1 cellular context compared by ENCODE assay signal in genomic region chr9:94706922-94707321, GRCh38.
A peak's percentile ranks its signal among the peaks of the same experiment; 100 is the strongest.
TF ChIP-seq lines count a peak whose summit lies in the region.

No MANE protein-coding gene starts in this region.

TF ChIP-seq in HepG2, 621 proteins besides CTCF, POLR2A, EP300 and RAD21 (continued from another document and continues in another):
- TF ChIP-seq GMEB2 (CRISPR knock-in tag; IDR thresholded peaks at IDR 0.05; ENCODE audit: low read depth) (no peak), ARID4A (CRISPR knock-in tag; IDR thresholded peaks at IDR 0.05; ENCODE audit: borderline replicate concordance) (no peak), RFX3 (CRISPR knock-in tag; IDR thresholded peaks at IDR 0.05) (no peak), PAXIP1 (CRISPR knock-in tag; conservative IDR thresholded peaks at IDR 0.05) (peak; percentile 75), NKX3-1 (CRISPR knock-in tag; IDR thresholded peaks at IDR 0.05) (no peak), KLF12 (CRISPR knock-in tag; IDR thresholded peaks at IDR 0.05; ENCODE audit: borderline replicate concordance) (no peak), ZNF567 (CRISPR knock-in tag; IDR thresholded peaks at IDR 0.05; ENCODE audit: borderline replicate concordance) (no peak), PAX8 (CRISPR knock-in tag; IDR thresholded peaks at IDR 0.05; ENCODE audit: borderline replicate concordance) (no peak), ZNF446 (CRISPR knock-in tag; IDR thresholded peaks at IDR 0.05) (no peak), ZFP41 (CRISPR knock-in tag; IDR thresholded peaks at IDR 0.05; ENCODE audit: borderline replicate concordance) (no peak), ZNF207 (IDR thresholded peaks at IDR 0.05; ENCODE audit: borderline replicate concordance) (no peak), ZNF350 (CRISPR knock-in tag; IDR thresholded peaks at IDR 0.05; ENCODE audit: borderline replicate concordance, low read depth) (no peak), YEATS4 (CRISPR knock-in tag; IDR thresholded peaks at IDR 0.05; ENCODE audit: borderline replicate concordance) (no peak), ZNF878 (CRISPR knock-in tag; IDR thresholded peaks at IDR 0.05) (no peak), EED (CRISPR knock-in tag; IDR thresholded peaks at IDR 0.05) (no peak), PTBP1 (IDR thresholded peaks at IDR 0.05; ENCODE audit: low read depth, low read length, poor library complexity, severe bottlenecking) (no peak), ZC3H4 (CRISPR knock-in tag; IDR thresholded peaks at IDR 0.05; ENCODE audit: borderline replicate concordance) (no peak), ARID3A (IDR thresholded peaks at IDR 0.05; ENCODE audit: low read depth, low read length) (no peak), ELF1 (CRISPR knock-in tag; IDR thresholded peaks at IDR 0.05) (no peak), ZSCAN9 (CRISPR knock-in tag; IDR thresholded peaks at IDR 0.05; ENCODE audit: borderline replicate concordance) (no peak), TCF7L2 (IDR thresholded peaks at IDR 0.05; ENCODE audit: low read depth, low read length) (no peak), KDM1A (CRISPR knock-in tag; IDR thresholded peaks at IDR 0.05) (no peak), SOX5 (CRISPR knock-in tag; IDR thresholded peaks at IDR 0.05; ENCODE audit: borderline replicate concordance) (peak; percentile 52; the same call in 1 of the 2 replicates), ZNF839 (CRISPR knock-in tag; IDR thresholded peaks at IDR 0.05; ENCODE audit: borderline replicate concordance) (no peak), AGO2 (optimal IDR thresholded peaks at IDR 0.05; ENCODE audit: low read depth, low read length) (no peak), IRX3 (CRISPR knock-in tag; IDR thresholded peaks at IDR 0.05; ENCODE audit: borderline replicate concordance, low read depth) (no peak), CENPX (CRISPR knock-in tag; IDR thresholded peaks at IDR 0.05) (no peak), KAT8 (CRISPR knock-in tag; IDR thresholded peaks at IDR 0.05) (0 out of 2 replicates have a peak, but pooled peaks have one; percentile 16)
- TF ChIP-seq, protein P1, sequence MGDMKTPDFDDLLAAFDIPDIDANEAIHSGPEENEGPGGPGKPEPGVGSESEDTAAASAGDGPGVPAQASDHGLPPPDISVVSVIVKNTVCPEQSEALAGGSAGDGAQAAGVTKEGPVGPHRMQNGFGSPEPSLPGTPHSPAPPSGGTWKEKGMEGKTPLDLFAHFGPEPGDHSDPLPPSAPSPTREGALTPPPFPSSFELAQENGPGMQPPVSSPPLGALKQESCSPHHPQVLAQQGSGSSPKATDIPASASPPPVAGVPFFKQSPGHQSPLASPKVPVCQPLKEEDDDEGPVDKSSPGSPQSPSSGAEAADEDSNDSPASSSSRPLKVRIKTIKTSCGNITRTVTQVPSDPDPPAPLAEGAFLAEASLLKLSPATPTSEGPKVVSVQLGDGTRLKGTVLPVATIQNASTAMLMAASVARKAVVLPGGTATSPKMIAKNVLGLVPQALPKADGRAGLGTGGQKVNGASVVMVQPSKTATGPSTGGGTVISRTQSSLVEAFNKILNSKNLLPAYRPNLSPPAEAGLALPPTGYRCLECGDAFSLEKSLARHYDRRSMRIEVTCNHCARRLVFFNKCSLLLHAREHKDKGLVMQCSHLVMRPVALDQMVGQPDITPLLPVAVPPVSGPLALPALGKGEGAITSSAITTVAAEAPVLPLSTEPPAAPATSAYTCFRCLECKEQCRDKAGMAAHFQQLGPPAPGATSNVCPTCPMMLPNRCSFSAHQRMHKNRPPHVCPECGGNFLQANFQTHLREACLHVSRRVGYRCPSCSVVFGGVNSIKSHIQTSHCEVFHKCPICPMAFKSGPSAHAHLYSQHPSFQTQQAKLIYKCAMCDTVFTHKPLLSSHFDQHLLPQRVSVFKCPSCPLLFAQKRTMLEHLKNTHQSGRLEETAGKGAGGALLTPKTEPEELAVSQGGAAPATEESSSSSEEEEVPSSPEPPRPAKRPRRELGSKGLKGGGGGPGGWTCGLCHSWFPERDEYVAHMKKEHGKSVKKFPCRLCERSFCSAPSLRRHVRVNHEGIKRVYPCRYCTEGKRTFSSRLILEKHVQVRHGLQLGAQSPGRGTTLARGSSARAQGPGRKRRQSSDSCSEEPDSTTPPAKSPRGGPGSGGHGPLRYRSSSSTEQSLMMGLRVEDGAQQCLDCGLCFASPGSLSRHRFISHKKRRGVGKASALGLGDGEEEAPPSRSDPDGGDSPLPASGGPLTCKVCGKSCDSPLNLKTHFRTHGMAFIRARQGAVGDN (CRISPR knock-in tag; IDR thresholded peaks at IDR 0.05) = no peak
- TF ChIP-seq, protein P2, sequence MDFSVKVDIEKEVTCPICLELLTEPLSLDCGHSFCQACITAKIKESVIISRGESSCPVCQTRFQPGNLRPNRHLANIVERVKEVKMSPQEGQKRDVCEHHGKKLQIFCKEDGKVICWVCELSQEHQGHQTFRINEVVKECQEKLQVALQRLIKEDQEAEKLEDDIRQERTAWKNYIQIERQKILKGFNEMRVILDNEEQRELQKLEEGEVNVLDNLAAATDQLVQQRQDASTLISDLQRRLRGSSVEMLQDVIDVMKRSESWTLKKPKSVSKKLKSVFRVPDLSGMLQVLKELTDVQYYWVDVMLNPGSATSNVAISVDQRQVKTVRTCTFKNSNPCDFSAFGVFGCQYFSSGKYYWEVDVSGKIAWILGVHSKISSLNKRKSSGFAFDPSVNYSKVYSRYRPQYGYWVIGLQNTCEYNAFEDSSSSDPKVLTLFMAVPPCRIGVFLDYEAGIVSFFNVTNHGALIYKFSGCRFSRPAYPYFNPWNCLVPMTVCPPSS (IDR thresholded peaks at IDR 0.05) = no peak
- TF ChIP-seq, protein P3, sequence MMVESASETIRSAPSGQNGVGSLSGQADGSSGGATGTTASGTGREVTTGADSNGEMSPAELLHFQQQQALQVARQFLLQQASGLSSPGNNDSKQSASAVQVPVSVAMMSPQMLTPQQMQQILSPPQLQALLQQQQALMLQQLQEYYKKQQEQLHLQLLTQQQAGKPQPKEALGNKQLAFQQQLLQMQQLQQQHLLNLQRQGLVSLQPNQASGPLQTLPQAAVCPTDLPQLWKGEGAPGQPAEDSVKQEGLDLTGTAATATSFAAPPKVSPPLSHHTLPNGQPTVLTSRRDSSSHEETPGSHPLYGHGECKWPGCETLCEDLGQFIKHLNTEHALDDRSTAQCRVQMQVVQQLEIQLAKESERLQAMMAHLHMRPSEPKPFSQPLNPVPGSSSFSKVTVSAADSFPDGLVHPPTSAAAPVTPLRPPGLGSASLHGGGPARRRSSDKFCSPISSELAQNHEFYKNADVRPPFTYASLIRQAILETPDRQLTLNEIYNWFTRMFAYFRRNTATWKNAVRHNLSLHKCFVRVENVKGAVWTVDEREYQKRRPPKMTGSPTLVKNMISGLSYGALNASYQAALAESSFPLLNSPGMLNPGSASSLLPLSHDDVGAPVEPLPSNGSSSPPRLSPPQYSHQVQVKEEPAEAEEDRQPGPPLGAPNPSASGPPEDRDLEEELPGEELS (CRISPR knock-in tag; IDR thresholded peaks at IDR 0.05) = no peak
- TF ChIP-seq, protein P4, sequence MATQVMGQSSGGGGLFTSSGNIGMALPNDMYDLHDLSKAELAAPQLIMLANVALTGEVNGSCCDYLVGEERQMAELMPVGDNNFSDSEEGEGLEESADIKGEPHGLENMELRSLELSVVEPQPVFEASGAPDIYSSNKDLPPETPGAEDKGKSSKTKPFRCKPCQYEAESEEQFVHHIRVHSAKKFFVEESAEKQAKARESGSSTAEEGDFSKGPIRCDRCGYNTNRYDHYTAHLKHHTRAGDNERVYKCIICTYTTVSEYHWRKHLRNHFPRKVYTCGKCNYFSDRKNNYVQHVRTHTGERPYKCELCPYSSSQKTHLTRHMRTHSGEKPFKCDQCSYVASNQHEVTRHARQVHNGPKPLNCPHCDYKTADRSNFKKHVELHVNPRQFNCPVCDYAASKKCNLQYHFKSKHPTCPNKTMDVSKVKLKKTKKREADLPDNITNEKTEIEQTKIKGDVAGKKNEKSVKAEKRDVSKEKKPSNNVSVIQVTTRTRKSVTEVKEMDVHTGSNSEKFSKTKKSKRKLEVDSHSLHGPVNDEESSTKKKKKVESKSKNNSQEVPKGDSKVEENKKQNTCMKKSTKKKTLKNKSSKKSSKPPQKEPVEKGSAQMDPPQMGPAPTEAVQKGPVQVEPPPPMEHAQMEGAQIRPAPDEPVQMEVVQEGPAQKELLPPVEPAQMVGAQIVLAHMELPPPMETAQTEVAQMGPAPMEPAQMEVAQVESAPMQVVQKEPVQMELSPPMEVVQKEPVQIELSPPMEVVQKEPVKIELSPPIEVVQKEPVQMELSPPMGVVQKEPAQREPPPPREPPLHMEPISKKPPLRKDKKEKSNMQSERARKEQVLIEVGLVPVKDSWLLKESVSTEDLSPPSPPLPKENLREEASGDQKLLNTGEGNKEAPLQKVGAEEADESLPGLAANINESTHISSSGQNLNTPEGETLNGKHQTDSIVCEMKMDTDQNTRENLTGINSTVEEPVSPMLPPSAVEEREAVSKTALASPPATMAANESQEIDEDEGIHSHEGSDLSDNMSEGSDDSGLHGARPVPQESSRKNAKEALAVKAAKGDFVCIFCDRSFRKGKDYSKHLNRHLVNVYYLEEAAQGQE (IDR thresholded peaks at IDR 0.05; ENCODE audit: borderline replicate concordance in 1 of 2, low read depth in 1 of 2, low read length in 2 of 2) = no peak
